ENCODE assay signal across 1 cellular context in the genomic region with DNA sequence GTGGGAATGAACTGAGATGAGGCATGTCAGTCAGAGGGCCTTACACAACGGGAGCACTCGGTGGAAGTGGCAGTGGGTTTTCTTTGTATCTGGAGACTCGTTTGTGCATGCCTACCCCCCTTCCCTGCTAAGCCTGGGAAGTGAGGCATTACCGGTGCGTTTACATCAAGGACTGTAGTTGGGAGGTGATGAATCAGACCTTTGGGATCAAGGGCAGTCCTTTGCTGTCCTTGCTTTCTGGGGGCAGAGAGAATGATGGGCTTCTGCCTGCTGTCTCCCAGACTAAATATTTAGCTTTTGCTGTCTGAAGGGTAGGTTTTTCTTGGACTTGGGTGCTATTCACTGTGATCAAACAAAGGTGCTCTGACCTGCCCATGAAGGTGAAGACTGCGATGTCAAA.
TF ChIP-seq lines count a peak whose summit lies in the region.

No MANE protein-coding gene starts in this region.

TF ChIP-seq in HepG2, 621 proteins besides CTCF, POLR2A, EP300 and RAD21 (continued from another document and continues in another):
- TF ChIP-seq, protein P1, sequence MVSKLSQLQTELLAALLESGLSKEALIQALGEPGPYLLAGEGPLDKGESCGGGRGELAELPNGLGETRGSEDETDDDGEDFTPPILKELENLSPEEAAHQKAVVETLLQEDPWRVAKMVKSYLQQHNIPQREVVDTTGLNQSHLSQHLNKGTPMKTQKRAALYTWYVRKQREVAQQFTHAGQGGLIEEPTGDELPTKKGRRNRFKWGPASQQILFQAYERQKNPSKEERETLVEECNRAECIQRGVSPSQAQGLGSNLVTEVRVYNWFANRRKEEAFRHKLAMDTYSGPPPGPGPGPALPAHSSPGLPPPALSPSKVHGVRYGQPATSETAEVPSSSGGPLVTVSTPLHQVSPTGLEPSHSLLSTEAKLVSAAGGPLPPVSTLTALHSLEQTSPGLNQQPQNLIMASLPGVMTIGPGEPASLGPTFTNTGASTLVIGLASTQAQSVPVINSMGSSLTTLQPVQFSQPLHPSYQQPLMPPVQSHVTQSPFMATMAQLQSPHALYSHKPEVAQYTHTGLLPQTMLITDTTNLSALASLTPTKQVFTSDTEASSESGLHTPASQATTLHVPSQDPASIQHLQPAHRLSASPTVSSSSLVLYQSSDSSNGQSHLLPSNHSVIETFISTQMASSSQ (IDR thresholded peaks at IDR 0.05; ENCODE audit: low read depth) = 0 out of 2 replicates have a peak, but pooled peaks have one; percentile 44
- TF ChIP-seq, protein P1 (CRISPR knock-in tag; IDR thresholded peaks at IDR 0.05; ENCODE audit: borderline replicate concordance) = no peak; the same call in 1 of the 2 replicates
- TF ChIP-seq, protein P2, sequence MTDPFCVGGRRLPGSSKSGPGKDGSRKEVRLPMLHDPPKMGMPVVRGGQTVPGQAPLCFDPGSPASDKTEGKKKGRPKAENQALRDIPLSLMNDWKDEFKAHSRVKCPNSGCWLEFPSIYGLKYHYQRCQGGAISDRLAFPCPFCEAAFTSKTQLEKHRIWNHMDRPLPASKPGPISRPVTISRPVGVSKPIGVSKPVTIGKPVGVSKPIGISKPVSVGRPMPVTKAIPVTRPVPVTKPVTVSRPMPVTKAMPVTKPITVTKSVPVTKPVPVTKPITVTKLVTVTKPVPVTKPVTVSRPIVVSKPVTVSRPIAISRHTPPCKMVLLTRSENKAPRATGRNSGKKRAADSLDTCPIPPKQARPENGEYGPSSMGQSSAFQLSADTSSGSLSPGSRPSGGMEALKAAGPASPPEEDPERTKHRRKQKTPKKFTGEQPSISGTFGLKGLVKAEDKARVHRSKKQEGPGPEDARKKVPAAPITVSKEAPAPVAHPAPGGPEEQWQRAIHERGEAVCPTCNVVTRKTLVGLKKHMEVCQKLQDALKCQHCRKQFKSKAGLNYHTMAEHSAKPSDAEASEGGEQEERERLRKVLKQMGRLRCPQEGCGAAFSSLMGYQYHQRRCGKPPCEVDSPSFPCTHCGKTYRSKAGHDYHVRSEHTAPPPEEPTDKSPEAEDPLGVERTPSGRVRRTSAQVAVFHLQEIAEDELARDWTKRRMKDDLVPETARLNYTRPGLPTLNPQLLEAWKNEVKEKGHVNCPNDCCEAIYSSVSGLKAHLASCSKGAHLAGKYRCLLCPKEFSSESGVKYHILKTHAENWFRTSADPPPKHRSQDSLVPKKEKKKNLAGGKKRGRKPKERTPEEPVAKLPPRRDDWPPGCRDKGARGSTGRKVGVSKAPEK (CRISPR knock-in tag; IDR thresholded peaks at IDR 0.05; ENCODE audit: borderline replicate concordance) = no peak
- TF ChIP-seq RARA (CRISPR knock-in tag; IDR thresholded peaks at IDR 0.05) (peak; percentile 91), SYNCRIP (IDR thresholded peaks at IDR 0.05; ENCODE audit: insufficient read depth, low read depth, low read length) (no peak), SOX5 (CRISPR knock-in tag; IDR thresholded peaks at IDR 0.05; ENCODE audit: borderline replicate concordance) (peak; percentile 49; the same call in 1 of the 2 replicates), KLF15 (CRISPR knock-in tag; IDR thresholded peaks at IDR 0.05; ENCODE audit: borderline replicate concordance) (no peak), RXRB (CRISPR knock-in tag; IDR thresholded peaks at IDR 0.05; ENCODE audit: borderline replicate concordance) (peak; percentile 85), ZNF850 (CRISPR knock-in tag; conservative IDR thresholded peaks at IDR 0.05) (no peak), MEIS1 (CRISPR knock-in tag; IDR thresholded peaks at IDR 0.05; ENCODE audit: borderline replicate concordance) (0 out of 2 replicates have a peak, but pooled peaks have one; percentile 81), REL (CRISPR knock-in tag; conservative IDR thresholded peaks at IDR 0.05) (no peak), ZNF674 (CRISPR knock-in tag; IDR thresholded peaks at IDR 0.05; ENCODE audit: low read depth) (no peak), LCORL (IDR thresholded peaks at IDR 0.05) (no peak), LCORL (CRISPR knock-in tag; IDR thresholded peaks at IDR 0.05) (peak; percentile 70), GFI1 (CRISPR knock-in tag; IDR thresholded peaks at IDR 0.05; ENCODE audit: borderline replicate concordance) (peak; percentile 65; the same call in 1 of the 2 replicates), NR1H2 (CRISPR knock-in tag; IDR thresholded peaks at IDR 0.05; ENCODE audit: borderline replicate concordance, low read depth) (no peak), HIVEP1 (CRISPR knock-in tag; IDR thresholded peaks at IDR 0.05) (no peak), HDAC2 (CRISPR knock-in tag; IDR thresholded peaks at IDR 0.05) (peak; percentile 58; the same call in 1 of the 2 replicates), POLR2AphosphoS2 (IDR thresholded peaks at IDR 0.05; ENCODE audit: low read depth, low read length) (no peak), ZNF136 (CRISPR knock-in tag; IDR thresholded peaks at IDR 0.05; ENCODE audit: low read depth) (no peak), FOXO1 (CRISPR knock-in tag; IDR thresholded peaks at IDR 0.05) (peak; percentile 33; the same call in 1 of the 2 replicates), PHF21A (CRISPR knock-in tag; IDR thresholded peaks at IDR 0.05) (peak; percentile 77; the same call in 1 of the 2 replicates), SP4 (CRISPR knock-in tag; IDR thresholded peaks at IDR 0.05) (no peak)
- TF ChIP-seq, protein P3, sequence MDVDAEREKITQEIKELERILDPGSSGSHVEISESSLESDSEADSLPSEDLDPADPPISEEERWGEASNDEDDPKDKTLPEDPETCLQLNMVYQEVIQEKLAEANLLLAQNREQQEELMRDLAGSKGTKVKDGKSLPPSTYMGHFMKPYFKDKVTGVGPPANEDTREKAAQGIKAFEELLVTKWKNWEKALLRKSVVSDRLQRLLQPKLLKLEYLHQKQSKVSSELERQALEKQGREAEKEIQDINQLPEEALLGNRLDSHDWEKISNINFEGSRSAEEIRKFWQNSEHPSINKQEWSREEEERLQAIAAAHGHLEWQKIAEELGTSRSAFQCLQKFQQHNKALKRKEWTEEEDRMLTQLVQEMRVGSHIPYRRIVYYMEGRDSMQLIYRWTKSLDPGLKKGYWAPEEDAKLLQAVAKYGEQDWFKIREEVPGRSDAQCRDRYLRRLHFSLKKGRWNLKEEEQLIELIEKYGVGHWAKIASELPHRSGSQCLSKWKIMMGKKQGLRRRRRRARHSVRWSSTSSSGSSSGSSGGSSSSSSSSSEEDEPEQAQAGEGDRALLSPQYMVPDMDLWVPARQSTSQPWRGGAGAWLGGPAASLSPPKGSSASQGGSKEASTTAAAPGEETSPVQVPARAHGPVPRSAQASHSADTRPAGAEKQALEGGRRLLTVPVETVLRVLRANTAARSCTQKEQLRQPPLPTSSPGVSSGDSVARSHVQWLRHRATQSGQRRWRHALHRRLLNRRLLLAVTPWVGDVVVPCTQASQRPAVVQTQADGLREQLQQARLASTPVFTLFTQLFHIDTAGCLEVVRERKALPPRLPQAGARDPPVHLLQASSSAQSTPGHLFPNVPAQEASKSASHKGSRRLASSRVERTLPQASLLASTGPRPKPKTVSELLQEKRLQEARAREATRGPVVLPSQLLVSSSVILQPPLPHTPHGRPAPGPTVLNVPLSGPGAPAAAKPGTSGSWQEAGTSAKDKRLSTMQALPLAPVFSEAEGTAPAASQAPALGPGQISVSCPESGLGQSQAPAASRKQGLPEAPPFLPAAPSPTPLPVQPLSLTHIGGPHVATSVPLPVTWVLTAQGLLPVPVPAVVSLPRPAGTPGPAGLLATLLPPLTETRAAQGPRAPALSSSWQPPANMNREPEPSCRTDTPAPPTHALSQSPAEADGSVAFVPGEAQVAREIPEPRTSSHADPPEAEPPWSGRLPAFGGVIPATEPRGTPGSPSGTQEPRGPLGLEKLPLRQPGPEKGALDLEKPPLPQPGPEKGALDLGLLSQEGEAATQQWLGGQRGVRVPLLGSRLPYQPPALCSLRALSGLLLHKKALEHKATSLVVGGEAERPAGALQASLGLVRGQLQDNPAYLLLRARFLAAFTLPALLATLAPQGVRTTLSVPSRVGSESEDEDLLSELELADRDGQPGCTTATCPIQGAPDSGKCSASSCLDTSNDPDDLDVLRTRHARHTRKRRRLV (CRISPR knock-in tag; IDR thresholded peaks at IDR 0.05) = no peak
- TF ChIP-seq, protein P4, sequence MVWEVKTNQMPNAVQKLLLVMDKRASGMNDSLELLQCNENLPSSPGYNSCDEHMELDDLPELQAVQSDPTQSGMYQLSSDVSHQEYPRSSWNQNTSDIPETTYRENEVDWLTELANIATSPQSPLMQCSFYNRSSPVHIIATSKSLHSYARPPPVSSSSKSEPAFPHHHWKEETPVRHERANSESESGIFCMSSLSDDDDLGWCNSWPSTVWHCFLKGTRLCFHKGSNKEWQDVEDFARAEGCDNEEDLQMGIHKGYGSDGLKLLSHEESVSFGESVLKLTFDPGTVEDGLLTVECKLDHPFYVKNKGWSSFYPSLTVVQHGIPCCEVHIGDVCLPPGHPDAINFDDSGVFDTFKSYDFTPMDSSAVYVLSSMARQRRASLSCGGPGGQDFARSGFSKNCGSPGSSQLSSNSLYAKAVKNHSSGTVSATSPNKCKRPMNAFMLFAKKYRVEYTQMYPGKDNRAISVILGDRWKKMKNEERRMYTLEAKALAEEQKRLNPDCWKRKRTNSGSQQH (CRISPR knock-in tag; IDR thresholded peaks at IDR 0.05; ENCODE audit: low read depth) = no peak
- TF ChIP-seq, protein P5, sequence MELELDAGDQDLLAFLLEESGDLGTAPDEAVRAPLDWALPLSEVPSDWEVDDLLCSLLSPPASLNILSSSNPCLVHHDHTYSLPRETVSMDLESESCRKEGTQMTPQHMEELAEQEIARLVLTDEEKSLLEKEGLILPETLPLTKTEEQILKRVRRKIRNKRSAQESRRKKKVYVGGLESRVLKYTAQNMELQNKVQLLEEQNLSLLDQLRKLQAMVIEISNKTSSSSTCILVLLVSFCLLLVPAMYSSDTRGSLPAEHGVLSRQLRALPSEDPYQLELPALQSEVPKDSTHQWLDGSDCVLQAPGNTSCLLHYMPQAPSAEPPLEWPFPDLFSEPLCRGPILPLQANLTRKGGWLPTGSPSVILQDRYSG (CRISPR knock-in tag; IDR thresholded peaks at IDR 0.05) = no peak
- TF ChIP-seq, protein P6, sequence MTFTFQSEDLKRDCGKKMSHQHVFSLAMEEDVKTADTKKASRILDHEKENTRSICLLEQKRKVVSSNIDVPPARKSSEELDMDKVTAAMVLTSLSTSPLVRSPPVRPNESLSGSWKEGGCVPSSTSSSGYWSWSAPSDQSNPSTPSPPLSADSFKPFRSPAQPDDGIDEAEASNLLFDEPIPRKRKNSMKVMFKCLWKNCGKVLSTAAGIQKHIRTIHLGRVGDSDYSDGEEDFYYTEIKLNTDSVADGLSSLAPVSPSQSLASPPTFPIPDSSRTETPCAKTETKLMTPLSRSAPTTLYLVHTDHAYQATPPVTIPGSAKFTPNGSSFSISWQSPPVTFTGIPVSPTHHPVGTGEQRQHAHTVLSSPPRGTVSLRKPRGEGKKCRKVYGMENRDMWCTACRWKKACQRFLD (CRISPR knock-in tag; IDR thresholded peaks at IDR 0.05; ENCODE audit: borderline replicate concordance) = no peak
- TF ChIP-seq, protein P7, sequence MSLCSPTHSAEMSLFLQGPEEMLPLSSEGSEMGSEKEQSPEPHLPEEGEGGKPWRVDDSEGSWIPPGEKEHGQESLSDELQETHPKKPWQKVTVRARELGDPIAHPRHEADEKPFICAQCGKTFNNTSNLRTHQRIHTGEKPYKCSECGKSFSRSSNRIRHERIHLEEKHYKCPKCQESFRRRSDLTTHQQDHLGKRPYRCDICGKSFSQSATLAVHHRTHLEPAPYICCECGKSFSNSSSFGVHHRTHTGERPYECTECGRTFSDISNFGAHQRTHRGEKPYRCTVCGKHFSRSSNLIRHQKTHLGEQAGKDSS (CRISPR knock-in tag; IDR thresholded peaks at IDR 0.05; ENCODE audit: borderline replicate concordance, low read depth) = peak; percentile 27; the same call in 1 of the 2 replicates
- TF ChIP-seq, protein P8, sequence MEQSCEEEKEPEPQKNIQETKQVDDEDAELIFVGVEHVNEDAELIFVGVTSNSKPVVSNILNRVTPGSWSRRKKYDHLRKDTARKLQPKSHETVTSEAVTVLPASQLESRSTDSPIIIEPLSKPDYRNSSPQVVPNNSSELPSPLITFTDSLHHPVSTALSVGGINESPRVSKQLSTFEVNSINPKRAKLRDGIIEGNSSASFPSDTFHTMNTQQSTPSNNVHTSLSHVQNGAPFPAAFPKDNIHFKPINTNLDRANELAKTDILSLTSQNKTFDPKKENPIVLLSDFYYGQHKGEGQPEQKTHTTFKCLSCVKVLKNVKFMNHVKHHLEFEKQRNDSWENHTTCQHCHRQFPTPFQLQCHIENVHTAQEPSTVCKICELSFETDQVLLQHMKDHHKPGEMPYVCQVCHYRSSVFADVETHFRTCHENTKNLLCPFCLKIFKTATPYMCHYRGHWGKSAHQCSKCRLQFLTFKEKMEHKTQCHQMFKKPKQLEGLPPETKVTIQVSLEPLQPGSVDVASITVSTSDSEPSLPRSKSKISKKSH (CRISPR knock-in tag; IDR thresholded peaks at IDR 0.05; ENCODE audit: borderline replicate concordance) = no peak
- TF ChIP-seq, protein P9, sequence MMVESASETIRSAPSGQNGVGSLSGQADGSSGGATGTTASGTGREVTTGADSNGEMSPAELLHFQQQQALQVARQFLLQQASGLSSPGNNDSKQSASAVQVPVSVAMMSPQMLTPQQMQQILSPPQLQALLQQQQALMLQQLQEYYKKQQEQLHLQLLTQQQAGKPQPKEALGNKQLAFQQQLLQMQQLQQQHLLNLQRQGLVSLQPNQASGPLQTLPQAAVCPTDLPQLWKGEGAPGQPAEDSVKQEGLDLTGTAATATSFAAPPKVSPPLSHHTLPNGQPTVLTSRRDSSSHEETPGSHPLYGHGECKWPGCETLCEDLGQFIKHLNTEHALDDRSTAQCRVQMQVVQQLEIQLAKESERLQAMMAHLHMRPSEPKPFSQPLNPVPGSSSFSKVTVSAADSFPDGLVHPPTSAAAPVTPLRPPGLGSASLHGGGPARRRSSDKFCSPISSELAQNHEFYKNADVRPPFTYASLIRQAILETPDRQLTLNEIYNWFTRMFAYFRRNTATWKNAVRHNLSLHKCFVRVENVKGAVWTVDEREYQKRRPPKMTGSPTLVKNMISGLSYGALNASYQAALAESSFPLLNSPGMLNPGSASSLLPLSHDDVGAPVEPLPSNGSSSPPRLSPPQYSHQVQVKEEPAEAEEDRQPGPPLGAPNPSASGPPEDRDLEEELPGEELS (CRISPR knock-in tag; IDR thresholded peaks at IDR 0.05) = peak; percentile 67; the same call in 1 of the 2 replicates
